ENCODE assay signal across 13 cellular contexts in the genomic region with DNA sequence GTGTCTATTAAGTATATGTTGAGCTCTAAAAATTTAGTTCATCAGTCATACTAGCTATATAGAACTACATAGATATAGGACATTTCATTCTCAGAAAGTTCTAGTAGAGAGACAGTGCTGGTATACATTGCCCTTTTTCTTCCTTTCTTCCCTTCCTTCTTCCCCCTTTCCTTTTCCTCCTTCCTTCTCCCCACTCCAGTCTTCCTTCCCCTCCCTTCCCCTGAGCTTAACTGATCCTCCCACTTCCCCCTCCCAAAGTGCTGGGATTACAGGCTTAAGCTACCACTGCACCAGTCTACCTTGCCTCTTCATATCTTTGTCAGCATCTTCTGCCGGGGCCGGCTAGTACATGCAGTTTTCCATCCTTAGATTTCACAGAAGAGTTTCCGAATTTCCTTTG. TPM values are rescaled to one million over a fixed set of nuclear protein-coding genes. Genes with fewer than 3 reads are reported as not detected.
DNase-seq lines count a peak whose midpoint lies in the region; ATAC-seq and TF ChIP-seq lines count a peak whose summit lies in the region.
"Had no signal": no experiment of that assay in that cellular context is flagged by ENCODE, and none has a peak within 500 bp of the region (broad histone marks: within the 10 kb centered on the region; RNA-seq: fewer than 3 reads in every experiment).

No MANE protein-coding gene starts in this region.

- POLR2A ChIA-PET in activated naive CD8-positive, alpha-beta T cell treated with anti-CD3 and anti-CD28 coated beads, Interleukin-2, amount 10 ng/mL, durations not matched to agents 7 days and 5 days (lab: Charles Lee): interaction anchor here (0.7 to 2.0 kb wide), 2 partner anchors 11 to 1426 kb away, joined by 4 read pairs; a partner anchor contains a TSS

- peaks cover 18% of the 10 kb centered on the region for H3K36me3 Mint-ChIP-seq in CD4-positive, CD25-positive, alpha-beta regulatory T cell
- peaks cover 26% of the 10 kb centered on the region for H3K36me3 Mint-ChIP-seq in activated naive CD8-positive, alpha-beta T cell treated with anti-CD3 and anti-CD28 coated beads, Interleukin-2, amount 10 ng/mL, durations not matched to agents 7 days and 5 days
- peaks cover 10% of the 10 kb centered on the region for H3K36me3 Mint-ChIP-seq in osteocyte (ENCODE audit: unreplicated experiment)

- H3K4me3 Mint-ChIP-seq in CD4-positive, CD25-positive, alpha-beta regulatory T cell: peak overlapping the region in 2 of 4 donors; percentile 40 to 43
- H3K4me3 Mint-ChIP-seq in activated naive CD8-positive, alpha-beta T cell treated with anti-CD3 and anti-CD28 coated beads, Interleukin-2, amount 10 ng/mL, durations not matched to agents 7 days and 5 days: no peak overlapping the region
- H3K4me3 Mint-ChIP-seq in osteocyte (ENCODE audit: unreplicated experiment): no peak overlapping the region

- H3K4me3 ChIP-seq in CD4-positive, CD25-positive, alpha-beta regulatory T cell (ENCODE audit: low read depth, low read length): no peak overlapping the region
- H3K4me3 ChIP-seq: vagina had no signal

- peaks cover 28 to 74% (median 53%) of the 10 kb centered on the region in 4 donors for H3K4me1 Mint-ChIP-seq in CD4-positive, CD25-positive, alpha-beta regulatory T cell
- peaks cover 18% of the 10 kb centered on the region for H3K4me1 Mint-ChIP-seq in activated naive CD8-positive, alpha-beta T cell treated with anti-CD3 and anti-CD28 coated beads, Interleukin-2, amount 10 ng/mL, durations not matched to agents 7 days and 5 days
- H3K4me1 Mint-ChIP-seq in osteocyte (ENCODE audit: unreplicated experiment): peaks cover 38% of the 10 kb centered on the region

- DNase-seq in CD4-positive, CD25-positive, alpha-beta regulatory T cell: no peak
- DNase-seq in D341Med (ENCODE audit: low spot score) (peak; percentile 66), osteocyte (ENCODE audit: extremely low spot score, unreplicated experiment) (no peak), NCI-H1105 (lab: John Stamatoyannopoulos, UW) (no peak)
- DNase-seq in activated naive CD8-positive, alpha-beta T cell treated with anti-CD3 and anti-CD28 coated beads, Interleukin-2, amount 10 ng/mL, durations not matched to agents 7 days and 5 days: no peak
- DNase-seq: activated CD4-positive, alpha-beta T cell treated with anti-CD3 and anti-CD28 coated beads for 4 hours; activated gamma-delta T cell treated with Interleukin-2 at 50 U/mL for 16 hours; foreskin keratinocyte; GF-D8; NCI-H1092 had no signal

- H3K27me3 Mint-ChIP-seq in CD4-positive, CD25-positive, alpha-beta regulatory T cell: no peaks in the 10 kb centered on the region
- H3K27me3 Mint-ChIP-seq in activated naive CD8-positive, alpha-beta T cell treated with anti-CD3 and anti-CD28 coated beads, Interleukin-2, amount 10 ng/mL, durations not matched to agents 7 days and 5 days: no peaks in the 10 kb centered on the region
- no peaks in the 10 kb centered on the region for H3K27me3 Mint-ChIP-seq in osteocyte (ENCODE audit: unreplicated experiment)

- TF ChIP-seq CTCF in osteocyte (IDR thresholded peaks at IDR 0.05): no peak

- peaks cover 39% of the 10 kb centered on the region for H3K36me3 ChIP-seq in CD4-positive, CD25-positive, alpha-beta regulatory T cell (ENCODE audit: control insufficient read depth, insufficient read depth, low read length)

- no peak for ATAC-seq in CD4-positive, CD25-positive, alpha-beta regulatory T cell (ENCODE audit: low read depth in 2 of 2)
- no peak for ATAC-seq in activated naive CD8-positive, alpha-beta T cell treated with anti-CD3 and anti-CD28 coated beads, Interleukin-2, amount 10 ng/mL, durations not matched to agents 7 days and 5 days (ENCODE audit: low read depth)
- ATAC-seq in HG03175 (IDR thresholded peaks at IDR 0.05; ENCODE audit: unreplicated experiment): no peak
- no peak for ATAC-seq in HG03039 (IDR thresholded peaks at IDR 0.05; ENCODE audit: unreplicated experiment)
- ATAC-seq: foreskin keratinocyte had no signal

- no peak overlapping the region for H3K27ac ChIP-seq in CD4-positive, CD25-positive, alpha-beta regulatory T cell (ENCODE audit: insufficient read depth, low read length, poor library complexity, severe bottlenecking)
- H3K27ac ChIP-seq: foreskin keratinocyte, vagina had no signal

- H3K9me3 ChIP-seq in CD4-positive, CD25-positive, alpha-beta regulatory T cell (ENCODE audit: control insufficient read depth in 2 of 2, low read length in 2 of 2): no peaks in the 10 kb centered on the region
- H3K9me3 ChIP-seq: vagina had no signal

- H3K27ac Mint-ChIP-seq in CD4-positive, CD25-positive, alpha-beta regulatory T cell: peak overlapping the region; percentile 39 to 93 (median 49)
- H3K27ac Mint-ChIP-seq in activated naive CD8-positive, alpha-beta T cell treated with anti-CD3 and anti-CD28 coated beads, Interleukin-2, amount 10 ng/mL, durations not matched to agents 7 days and 5 days: peak overlapping the region; percentile 36
- H3K27ac Mint-ChIP-seq in osteocyte (ENCODE audit: unreplicated experiment): peak overlapping the region; percentile 59

- H3K4me1 ChIP-seq in CD4-positive, CD25-positive, alpha-beta regulatory T cell (ENCODE audit: control insufficient read depth, insufficient read depth, low read length, poor library complexity, severe bottlenecking): peaks cover 26% of the 10 kb centered on the region
- H3K4me1 ChIP-seq: foreskin keratinocyte had no signal

- no peaks in the 10 kb centered on the region for H3K27me3 ChIP-seq in CD4-positive, CD25-positive, alpha-beta regulatory T cell (ENCODE audit: control insufficient read depth, insufficient read depth, low read length)
- H3K27me3 ChIP-seq: foreskin keratinocyte, vagina had no signal

- peaks cover 0 to 3% (median 0%) of the 10 kb centered on the region in 7 donors for H3K9me3 Mint-ChIP-seq in CD4-positive, CD25-positive, alpha-beta regulatory T cell
- no peaks in the 10 kb centered on the region for H3K9me3 Mint-ChIP-seq in activated naive CD8-positive, alpha-beta T cell treated with anti-CD3 and anti-CD28 coated beads, Interleukin-2, amount 10 ng/mL, durations not matched to agents 7 days and 5 days
- H3K9me3 Mint-ChIP-seq in osteocyte (ENCODE audit: unreplicated experiment): no peaks in the 10 kb centered on the region

RNA-seq across cellular contexts. Expression of a gene that starts 12.1 kb away (rescaled TPM):
- 84.4 TPM for total RNA-seq in CD4-positive, CD25-positive, alpha-beta regulatory T cell
- 10 to 100 TPM; 62.5 to 73.7 (median 68.2) TPM for polyA plus RNA-seq in CD4-positive, CD25-positive, alpha-beta regulatory T cell
- total RNA-seq in activated naive CD8-positive, alpha-beta T cell treated with anti-CD3 and anti-CD28 coated beads, Interleukin-2, amount 10 ng/mL, durations not matched to agents 7 days and 5 days: 100 to 1,000 TPM; 125 to 130 TPM
- 117 and 118 TPM in 2 replicates for total RNA-seq in osteocyte
